8 cellular contexts compared by ENCODE assay signal in the genomic region with DNA sequence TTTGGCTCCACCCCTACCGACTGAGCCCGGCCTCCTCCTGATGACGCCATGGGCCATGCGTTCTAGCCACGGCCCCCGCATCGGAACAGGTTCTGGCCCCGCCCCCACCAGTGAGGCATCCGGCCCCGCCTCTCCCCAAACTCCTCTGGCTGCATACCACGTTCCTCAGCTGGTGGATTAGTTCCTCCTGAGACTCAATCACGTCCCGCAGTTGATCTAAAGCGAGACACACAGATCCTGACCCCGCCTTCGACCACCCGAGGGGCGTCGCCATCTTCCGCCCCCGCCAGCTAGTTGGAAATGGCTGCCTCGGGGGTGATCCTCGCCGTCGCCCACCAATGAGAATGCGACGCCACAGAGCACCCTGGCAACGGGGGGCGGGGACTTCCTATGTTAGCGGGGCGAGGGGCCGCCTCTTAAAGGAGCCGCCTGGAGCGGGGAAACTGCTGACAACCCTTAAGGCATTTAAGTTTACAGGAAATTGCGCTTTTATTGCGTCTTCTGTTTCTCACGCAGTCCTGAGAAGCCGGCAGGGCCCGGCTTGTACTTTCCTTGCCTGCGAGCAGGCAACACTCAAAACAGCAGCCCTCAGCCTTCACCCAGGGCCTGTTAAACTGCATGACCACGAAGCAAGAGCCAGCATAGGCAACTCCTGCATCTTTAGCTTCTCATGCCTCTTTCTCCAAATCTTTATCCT. TPM values are rescaled to one million over a fixed set of nuclear protein-coding genes. Genes with fewer than 3 reads are reported as not detected.
DNase-seq lines count a peak whose midpoint lies in the region; ATAC-seq and TF ChIP-seq lines count a peak whose summit lies in the region.

A gene with protein sequence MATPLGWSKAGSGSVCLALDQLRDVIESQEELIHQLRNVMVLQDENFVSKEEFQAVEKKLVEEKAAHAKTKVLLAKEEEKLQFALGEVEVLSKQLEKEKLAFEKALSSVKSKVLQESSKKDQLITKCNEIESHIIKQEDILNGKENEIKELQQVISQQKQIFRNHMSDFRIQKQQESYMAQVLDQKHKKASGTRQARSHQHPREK (minus strand): TSS at position 303 of the 697 bp plus-strand sequence. CDS start 29 bp downstream, at position 274.

- peaks cover 24% of the 10 kb centered on the region for H3K4me1 ChIP-seq in KMS-11 (ENCODE audit: low read depth, poor library complexity, severe bottlenecking)
- peaks cover 14% of the 10 kb centered on the region for H3K4me1 ChIP-seq in Panc1 (ENCODE audit: control insufficient read depth, insufficient read depth, low read length)
- peaks cover 5 to 12% of the 10 kb centered on the region in 2 donors for H3K4me1 ChIP-seq in muscle layer of duodenum (ENCODE audit: control insufficient read depth in 1 of 2, insufficient read depth in 2 of 2, low read length in 2 of 2)

- intact Hi-C loops in Panc1 (cut with micrococcal nuclease; ENCODE audit: unreplicated experiment), result no loop called here

- DNase-seq in DMS79 (lab: John Stamatoyannopoulos, UW) (peak; percentile 77), Panc1 (ENCODE audit: low read depth, low spot score) (peak; percentile 83)
- DNase-seq in activated T-cell treated with anti-CD3 and anti-CD28 coated beads, Interleukin-2, amount 50 U/mL, for 72 hours, result peak; percentile 99
- DNase-seq in stimulated activated CD8-positive, alpha-beta memory T cell treated with anti-CD3 and anti-CD28 coated beads, Interleukin-7, amount 100 ng/mL, for 24 hours (ENCODE audit: low read depth), result peak; percentile 97

- no peaks in the 10 kb centered on the region for H3K27me3 Mint-ChIP-seq in activated T-cell treated with anti-CD3 and anti-CD28 coated beads, Interleukin-2, amount 50 U/mL, for 72 hours (ENCODE audit: low read depth)

- H3K4me2 ChIP-seq in KMS-11, result peak within 1 kb of the TSS; percentile 73

- ATAC-seq in GM21786 (IDR thresholded peaks at IDR 0.05; ENCODE audit: unreplicated experiment) (peak; percentile 76), Panc1 (peak; percentile 97), esophagus mucosa (peak; percentile 92)
- ATAC-seq in activated T-cell treated with anti-CD3 and anti-CD28 coated beads, Interleukin-2, amount 50 U/mL, for 72 hours (replicated peaks in 1 of 2), result peak; percentile 91 to 92

- POLR2A ChIA-PET in Panc1 (lab: Charles Lee), result interaction anchor here (0.6 to 0.7 kb wide), 3 partner anchors 8 to 444 kb away, joined by 4 to 5 read pairs (median 5); no protein-coding TSS in a partner anchor

- H3K4me3 Mint-ChIP-seq in activated T-cell treated with anti-CD3 and anti-CD28 coated beads, Interleukin-2, amount 50 U/mL, for 72 hours, result peak within 1 kb of the TSS; percentile 83 to 89

- no TSS peak for BruUV-seq in Panc1 (replicated peaks; lab: Mats Ljungman, UMichigan)

- H3K27ac Mint-ChIP-seq in activated T-cell treated with anti-CD3 and anti-CD28 coated beads, Interleukin-2, amount 50 U/mL, for 72 hours, result peak within 1 kb of the TSS; percentile 97

- peak within 1 kb of the TSS; percentile 75 for H3K27ac ChIP-seq in KMS-11
- peak within 1 kb of the TSS; percentile 91 for H3K27ac ChIP-seq in Panc1 (ENCODE audit: low read length)
- peak within 1 kb of the TSS; percentile 87 for H3K27ac ChIP-seq in muscle layer of duodenum (ENCODE audit: low read length)

- H3K36me3 ChIP-seq in KMS-11 (ENCODE audit: insufficient read depth) (no peaks in the 10 kb centered on the region), Panc1 (ENCODE audit: control insufficient read depth, insufficient read depth, low read length) (no peaks in the 10 kb centered on the region), muscle layer of duodenum (ENCODE audit: control insufficient read depth in 1 of 2, insufficient read depth in 2 of 2, low read length in 2 of 2) (peaks cover 0 to 4% of the 10 kb centered on the region in 2 donors)

- H3K4me3 ChIP-seq in KMS-11 (IDR thresholded peaks at IDR 0.05; ENCODE audit: insufficient read depth, low read depth, low read length) (no peak within 1 kb of the TSS), Panc1 (ENCODE audit: low read depth in 2 of 2, low read length in 2 of 2) (peak within 1 kb of the TSS; percentile 53 to 71), muscle layer of duodenum (ENCODE audit: low read depth in 1 of 2, low read length in 2 of 2) (peak within 1 kb of the TSS; percentile 66 to 77)

- H2AFZ ChIP-seq in KMS-11 (ENCODE audit: low read depth), result peak within 1 kb of the TSS; percentile 77

- H4K20me1 ChIP-seq in KMS-11 (ENCODE audit: insufficient read depth), result no peaks in the 10 kb centered on the region

- H3K9me3 Mint-ChIP-seq in activated T-cell treated with anti-CD3 and anti-CD28 coated beads, Interleukin-2, amount 50 U/mL, for 72 hours, result no peaks in the 10 kb centered on the region

- in situ Hi-C loops in Panc1 (cut with HindIII; ENCODE audit: low pct_unique_long_range_greater_than_20kb, low sequenced_read_pairs), result loop anchor here (25.0 kb wide), 1 partner anchor 108 kb away; no protein-coding TSS in a partner anchor

- H3K9me3 ChIP-seq in Panc1 (ENCODE audit: control insufficient read depth, insufficient read depth, low read depth, low read length) (no peaks in the 10 kb centered on the region), muscle layer of duodenum (ENCODE audit: control insufficient read depth in 1 of 2, low read length in 2 of 2) (no peaks in the 10 kb centered on the region)

- H3K9ac ChIP-seq in KMS-11, result peak within 1 kb of the TSS; percentile 56

- no peaks in the 10 kb centered on the region for H3K79me2 ChIP-seq in KMS-11 (ENCODE audit: insufficient read depth, low read depth)

- no peak for TF ChIP-seq CTCF in KMS-11 (conservative IDR thresholded peaks at IDR 0.05; ENCODE audit: low read depth, low read length)
- no peak for TF ChIP-seq CTCF in Panc1 (IDR thresholded peaks at IDR 0.05)

- H3K36me3 Mint-ChIP-seq in activated T-cell treated with anti-CD3 and anti-CD28 coated beads, Interleukin-2, amount 50 U/mL, for 72 hours (ENCODE audit: insufficient read depth in 2 of 2), result peaks cover 0 to 1% of the 10 kb centered on the region in 2 donors

- CTCF ChIA-PET in Panc1 (lab: Charles Lee), result no interaction called here

- H3K27me3 ChIP-seq in KMS-11 (ENCODE audit: insufficient read depth, low read depth), result no peaks in the 10 kb centered on the region
- H3K27me3 ChIP-seq in Panc1 (ENCODE audit: control insufficient read depth, insufficient read depth, low read length), result no peaks in the 10 kb centered on the region
- H3K27me3 ChIP-seq in muscle layer of duodenum (ENCODE audit: low read depth, low read length), result no peaks in the 10 kb centered on the region

- H3K4me1 Mint-ChIP-seq in activated T-cell treated with anti-CD3 and anti-CD28 coated beads, Interleukin-2, amount 50 U/mL, for 72 hours (ENCODE audit: low read depth), result peaks cover 50% of the 10 kb centered on the region

RNA-seq across cellular contexts. Expression of the gene that starts here (rescaled TPM):
- total RNA-seq in Panc1 (2021; ENCODE audit: unreplicated experiment), result 5.5 TPM
- 4.0 TPM for polyA plus RNA-seq in Panc1 (2012; ENCODE audit: insufficient read length)
- total RNA-seq in activated T-cell treated with anti-CD3 and anti-CD28 coated beads, Interleukin-2, amount 50 U/mL, for 72 hours, result 1 to 10 TPM; 3.3 to 3.5 TPM
- total RNA-seq in esophagus mucosa, result 3.7 TPM
